12 cellular contexts compared by ENCODE assay signal in the genomic region with DNA sequence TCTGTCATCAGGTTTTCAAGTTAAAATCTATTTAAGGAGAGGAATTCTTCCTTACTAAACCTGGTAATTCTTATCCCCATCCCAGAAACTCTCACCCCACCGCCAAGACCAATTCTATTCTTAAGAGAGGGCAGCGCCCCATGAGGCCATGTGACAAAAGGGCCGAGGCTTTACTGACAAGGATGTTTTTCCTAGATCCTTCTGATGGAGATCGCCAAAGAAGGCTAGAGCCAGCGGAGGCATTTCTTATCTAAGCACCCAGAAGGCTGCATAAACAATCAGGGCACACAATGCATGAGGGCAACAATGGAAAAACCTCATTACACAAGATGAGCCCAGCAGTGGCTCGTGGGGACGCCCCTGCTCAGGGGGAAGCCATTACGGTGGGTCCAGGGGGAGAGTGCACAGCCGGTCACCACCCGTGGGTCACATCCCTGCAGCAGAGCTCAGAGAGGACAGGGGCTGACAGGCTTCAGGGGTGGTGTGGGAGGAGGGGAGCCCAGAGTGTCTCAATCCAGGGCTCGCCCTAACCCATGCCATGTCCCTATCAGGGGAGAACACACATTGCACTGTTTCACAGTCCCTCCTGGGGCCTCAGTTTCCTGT.
A peak's percentile ranks its signal among the peaks of the same experiment; 100 is the strongest.
DNase-seq lines count a peak whose midpoint lies in the region; ATAC-seq and TF ChIP-seq lines count a peak whose summit lies in the region.
"Had no signal": no experiment of that assay in that cellular context is flagged by ENCODE, and none has a peak within 500 bp of the region (broad histone marks: within the 10 kb centered on the region; RNA-seq: fewer than 3 reads in every experiment).

No MANE protein-coding gene starts in this region.

- H3K27me3 ChIP-seq in lower lobe of right lung (ENCODE audit: low read depth) = no peaks in the 10 kb centered on the region
- H3K27me3 ChIP-seq in left lung = no peaks in the 10 kb centered on the region
- H3K27me3 ChIP-seq: pancreas, thyroid gland had no signal

- no peaks in the 10 kb centered on the region for H3K9me3 Mint-ChIP-seq in activated T-cell treated with anti-CD3 and anti-CD28 coated beads, Interleukin-2, amount 50 U/mL, for 72 hours
- H3K9me3 Mint-ChIP-seq in WTC11 = no peaks in the 10 kb centered on the region
- H3K9me3 Mint-ChIP-seq: activated T-cell treated with anti-CD3 and anti-CD28 coated beads, Interleukin-2, amount 50 U/mL, for 4 hours had no signal

- no peak for ATAC-seq in activated T-cell treated with anti-CD3 and anti-CD28 coated beads, Interleukin-2, amount 50 U/mL, for 72 hours (replicated peaks in 1 of 2)
- ATAC-seq in WTC11 = no peak; the same call in 1 of the 2 replicates
- peak in 1 of 2 donors; percentile 5 for ATAC-seq in lower lobe of right lung
- no peak for ATAC-seq in HG03139 (IDR thresholded peaks at IDR 0.05; ENCODE audit: unreplicated experiment)
- ATAC-seq in left lung = no peak
- ATAC-seq in HG02973 (IDR thresholded peaks at IDR 0.05; ENCODE audit: unreplicated experiment) = no peak
- ATAC-seq: activated T-cell treated with anti-CD3 and anti-CD28 coated beads, Interleukin-2, amount 50 U/mL, for 4 hours; Panc1 had no signal

- peak overlapping the region; percentile 34 for H3K27ac ChIP-seq in lower lobe of right lung
- H3K27ac ChIP-seq in temporal lobe (ENCODE audit: low read depth, low read length) = peak overlapping the region; percentile 74
- peak overlapping the region in 1 of 2 donors; percentile 19 for H3K27ac ChIP-seq in left lung
- H3K27ac ChIP-seq: pancreas, thyroid gland had no signal

- H3K4me1 ChIP-seq in lower lobe of right lung = peaks cover 47% of the 10 kb centered on the region
- H3K4me1 ChIP-seq in left lung = peaks cover 5 to 41% of the 10 kb centered on the region in 2 donors

- H3K4me3 ChIP-seq in lower lobe of right lung (no peak overlapping the region), left lung (no peak overlapping the region)
- H3K4me3 ChIP-seq: pancreas, thyroid gland had no signal

- H3K36me3 ChIP-seq in lower lobe of right lung (peaks cover 36% of the 10 kb centered on the region), left lung (peaks cover 4 to 37% of the 10 kb centered on the region in 2 donors)

- no peak overlapping the region for H3K4me3 Mint-ChIP-seq in activated T-cell treated with anti-CD3 and anti-CD28 coated beads, Interleukin-2, amount 50 U/mL, for 72 hours
- H3K4me3 Mint-ChIP-seq in WTC11 = no peak overlapping the region
- H3K4me3 Mint-ChIP-seq: activated T-cell treated with anti-CD3 and anti-CD28 coated beads, Interleukin-2, amount 50 U/mL, for 4 hours had no signal

- CTCF ChIA-PET in WTC11 (lab: Charles Lee) = interaction anchor here (0.9 to 3.2 kb wide), 12 partner anchors 9 to 178 kb away, joined by 3 to 12 read pairs (median 5); no protein-coding TSS in a partner anchor

- H3K9me3 ChIP-seq in lower lobe of right lung (no peaks in the 10 kb centered on the region), left lung (no peaks in the 10 kb centered on the region)
- H3K9me3 ChIP-seq: pancreas, thyroid gland had no signal

- POLR2A ChIA-PET in WTC11 (lab: Charles Lee) = no interaction called here

- intact Hi-C loops in lower lobe of right lung (cut with DNase I) (no loop called here), left lung (cut with DNase I) (no loop called here)

- H3K27me3 Mint-ChIP-seq in activated T-cell treated with anti-CD3 and anti-CD28 coated beads, Interleukin-2, amount 50 U/mL, for 72 hours (ENCODE audit: low read depth) = no peaks in the 10 kb centered on the region
- H3K27me3 Mint-ChIP-seq in WTC11 (ENCODE audit: low read depth) = no peaks in the 10 kb centered on the region

- H3K27ac Mint-ChIP-seq in activated T-cell treated with anti-CD3 and anti-CD28 coated beads, Interleukin-2, amount 50 U/mL, for 72 hours = peak overlapping the region; percentile 65
- H3K27ac Mint-ChIP-seq in WTC11 = no peak overlapping the region

- peaks cover 7 to 13% of the 10 kb centered on the region in 2 donors for H3K36me3 Mint-ChIP-seq in activated T-cell treated with anti-CD3 and anti-CD28 coated beads, Interleukin-2, amount 50 U/mL, for 72 hours (ENCODE audit: insufficient read depth in 2 of 2)
- no peaks in the 10 kb centered on the region; the same call in 1 of the 2 replicates for H3K36me3 Mint-ChIP-seq in WTC11

- peaks cover 53% of the 10 kb centered on the region for H3K4me1 Mint-ChIP-seq in activated T-cell treated with anti-CD3 and anti-CD28 coated beads, Interleukin-2, amount 50 U/mL, for 72 hours (ENCODE audit: low read depth)
- peaks cover 40% of the 10 kb centered on the region for H3K4me1 Mint-ChIP-seq in WTC11

- DNase-seq in activated T-cell treated with anti-CD3 and anti-CD28 coated beads, Interleukin-2, amount 50 U/mL, for 72 hours = no peak
- no peak for DNase-seq in activated T-cell treated with anti-CD3 and anti-CD28 coated beads for 4 hours
- no peak for DNase-seq in WTC11 (ENCODE audit: low spot score)
- peak; percentile 42 for DNase-seq in lower lobe of right lung
- no peak for DNase-seq in left lung
- DNase-seq: thyroid gland had no signal

- TF ChIP-seq CTCF in WTC11 (IDR thresholded peaks at IDR 0.05) = no peak
- TF ChIP-seq CTCF in lower lobe of right lung (IDR thresholded peaks at IDR 0.05) = no peak
- TF ChIP-seq CTCF in left lung (IDR thresholded peaks at IDR 0.05) = no peak

TF ChIP-seq in WTC11, 78 proteins besides CTCF, POLR2A, EP300 and RAD21:
- TF ChIP-seq PRRX2 (CRISPR knock-in tag; IDR thresholded peaks at IDR 0.05) = no peak
- no peak for TF ChIP-seq ZNF219 (CRISPR knock-in tag; IDR thresholded peaks at IDR 0.05; ENCODE audit: borderline replicate concordance)
- TF ChIP-seq, protein P1, sequence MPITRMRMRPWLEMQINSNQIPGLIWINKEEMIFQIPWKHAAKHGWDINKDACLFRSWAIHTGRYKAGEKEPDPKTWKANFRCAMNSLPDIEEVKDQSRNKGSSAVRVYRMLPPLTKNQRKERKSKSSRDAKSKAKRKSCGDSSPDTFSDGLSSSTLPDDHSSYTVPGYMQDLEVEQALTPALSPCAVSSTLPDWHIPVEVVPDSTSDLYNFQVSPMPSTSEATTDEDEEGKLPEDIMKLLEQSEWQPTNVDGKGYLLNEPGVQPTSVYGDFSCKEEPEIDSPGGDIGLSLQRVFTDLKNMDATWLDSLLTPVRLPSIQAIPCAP (CRISPR knock-in tag; IDR thresholded peaks at IDR 0.05) = no peak
- TF ChIP-seq, protein P2, sequence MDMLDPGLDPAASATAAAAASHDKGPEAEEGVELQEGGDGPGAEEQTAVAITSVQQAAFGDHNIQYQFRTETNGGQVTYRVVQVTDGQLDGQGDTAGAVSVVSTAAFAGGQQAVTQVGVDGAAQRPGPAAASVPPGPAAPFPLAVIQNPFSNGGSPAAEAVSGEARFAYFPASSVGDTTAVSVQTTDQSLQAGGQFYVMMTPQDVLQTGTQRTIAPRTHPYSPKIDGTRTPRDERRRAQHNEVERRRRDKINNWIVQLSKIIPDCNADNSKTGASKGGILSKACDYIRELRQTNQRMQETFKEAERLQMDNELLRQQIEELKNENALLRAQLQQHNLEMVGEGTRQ (CRISPR knock-in tag; IDR thresholded peaks at IDR 0.05) = peak; percentile 53; the same call in 1 of the 2 replicates
- TF ChIP-seq CREB1 (CRISPR knock-in tag; IDR thresholded peaks at IDR 0.05) = no peak
- TF ChIP-seq, protein P3, sequence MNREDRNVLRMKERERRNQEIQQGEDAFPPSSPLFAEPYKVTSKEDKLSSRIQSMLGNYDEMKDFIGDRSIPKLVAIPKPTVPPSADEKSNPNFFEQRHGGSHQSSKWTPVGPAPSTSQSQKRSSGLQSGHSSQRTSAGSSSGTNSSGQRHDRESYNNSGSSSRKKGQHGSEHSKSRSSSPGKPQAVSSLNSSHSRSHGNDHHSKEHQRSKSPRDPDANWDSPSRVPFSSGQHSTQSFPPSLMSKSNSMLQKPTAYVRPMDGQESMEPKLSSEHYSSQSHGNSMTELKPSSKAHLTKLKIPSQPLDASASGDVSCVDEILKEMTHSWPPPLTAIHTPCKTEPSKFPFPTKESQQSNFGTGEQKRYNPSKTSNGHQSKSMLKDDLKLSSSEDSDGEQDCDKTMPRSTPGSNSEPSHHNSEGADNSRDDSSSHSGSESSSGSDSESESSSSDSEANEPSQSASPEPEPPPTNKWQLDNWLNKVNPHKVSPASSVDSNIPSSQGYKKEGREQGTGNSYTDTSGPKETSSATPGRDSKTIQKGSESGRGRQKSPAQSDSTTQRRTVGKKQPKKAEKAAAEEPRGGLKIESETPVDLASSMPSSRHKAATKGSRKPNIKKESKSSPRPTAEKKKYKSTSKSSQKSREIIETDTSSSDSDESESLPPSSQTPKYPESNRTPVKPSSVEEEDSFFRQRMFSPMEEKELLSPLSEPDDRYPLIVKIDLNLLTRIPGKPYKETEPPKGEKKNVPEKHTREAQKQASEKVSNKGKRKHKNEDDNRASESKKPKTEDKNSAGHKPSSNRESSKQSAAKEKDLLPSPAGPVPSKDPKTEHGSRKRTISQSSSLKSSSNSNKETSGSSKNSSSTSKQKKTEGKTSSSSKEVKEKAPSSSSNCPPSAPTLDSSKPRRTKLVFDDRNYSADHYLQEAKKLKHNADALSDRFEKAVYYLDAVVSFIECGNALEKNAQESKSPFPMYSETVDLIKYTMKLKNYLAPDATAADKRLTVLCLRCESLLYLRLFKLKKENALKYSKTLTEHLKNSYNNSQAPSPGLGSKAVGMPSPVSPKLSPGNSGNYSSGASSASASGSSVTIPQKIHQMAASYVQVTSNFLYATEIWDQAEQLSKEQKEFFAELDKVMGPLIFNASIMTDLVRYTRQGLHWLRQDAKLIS (CRISPR knock-in tag; IDR thresholded peaks at IDR 0.05; ENCODE audit: borderline replicate concordance) = no peak
